In the genomic region with DNA sequence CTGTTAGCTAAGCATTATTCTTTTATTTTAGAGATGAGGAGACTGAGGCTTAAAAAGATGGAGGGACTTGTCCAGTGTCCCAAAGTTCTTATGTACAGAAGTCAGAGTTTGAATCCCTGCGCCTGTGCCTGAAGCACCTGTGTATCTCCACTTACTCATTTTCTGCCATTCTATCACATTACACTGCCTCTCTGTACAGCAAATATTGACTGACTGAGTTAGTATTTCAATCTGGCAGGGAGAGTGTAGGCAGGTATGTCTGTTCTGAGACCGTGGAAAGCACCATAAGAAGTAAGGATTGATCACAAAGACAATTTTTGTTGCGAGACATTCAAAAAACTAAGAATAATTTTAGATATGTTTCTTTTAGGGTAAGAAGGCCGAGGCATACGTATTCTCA, we compare ENCODE assay signal across 16 cellular contexts.
DNase-seq lines count a peak whose midpoint lies in the region; ATAC-seq, FAIRE-seq and TF ChIP-seq lines count a peak whose summit lies in the region.
"Had no signal": no experiment of that assay in that cellular context is flagged by ENCODE, and none has a peak within 500 bp of the region (broad histone marks: within the 10 kb centered on the region; RNA-seq: fewer than 3 reads in every experiment).

No MANE protein-coding gene starts in this region.

- H3K79me2 ChIP-seq in PC-9 (ENCODE audit: low read depth) = no peaks in the 10 kb centered on the region
- H3K79me2 ChIP-seq: hepatocyte had no signal

- H3K4me3 ChIP-seq in AG10803 (ENCODE audit: low read length) (peak overlapping the region; percentile 67), PC-9 (no peak overlapping the region)
- H3K4me3 ChIP-seq: hepatocyte, neural progenitor cell had no signal

- CTCF ChIA-PET in PC-9 (lab: Charles Lee) = interaction anchor here (0.5 kb wide), 1 partner anchor 178 kb away, joined by 12 read pairs; no protein-coding TSS in a partner anchor

- H3K36me3 ChIP-seq in PC-9 (ENCODE audit: low read depth) = no peaks in the 10 kb centered on the region
- H3K36me3 ChIP-seq: neural progenitor cell had no signal

- H3K27ac ChIP-seq in PC-9 = no peak overlapping the region
- H3K27ac ChIP-seq: hepatocyte, neural progenitor cell had no signal

- no peaks in the 10 kb centered on the region for H3K9me3 ChIP-seq in PC-9 (ENCODE audit: insufficient read depth, low read depth)

- intact Hi-C loops in PC-9 (cut with micrococcal nuclease; ENCODE audit: unreplicated experiment) = no loop called here

- DNase-seq in AG10803 (ENCODE audit: low read depth) (no peak), NCI-H146 treated with DMSO at 0.1 percent for 48 hours (lab: John Stamatoyannopoulos, UW; ENCODE audit: unreplicated experiment) (peak; percentile 83), PC-9 (no peak), hepatic stellate cell (ENCODE audit: low spot score) (no peak), NCI-H2171 treated with DMSO at 0.1 percent for 48 hours (lab: John Stamatoyannopoulos, UW) (no peak), nucleus accumbens (lab: John Stamatoyannopoulos, UW) (no peak)
- DNase-seq: activated CD4-positive, CD25-positive, alpha-beta regulatory T cell treated with anti-CD3 and anti-CD28 coated beads, Interleukin-2, amount 50 U/mL, for 72 hours; effector memory CD4-positive, alpha-beta T cell; retina; Right ventricle myocardium superior; stimulated activated naive CD8-positive, alpha-beta T cell treated with anti-CD3 and anti-CD28 coated beads, Interleukin-15, amount 100 ng/mL, for 72 hours had no signal

- TF ChIP-seq CTCF in AG10803 (conservative IDR thresholded peaks at IDR 0.05; ENCODE audit: low read length) (no peak), PC-9 (conservative IDR thresholded peaks at IDR 0.05) (no peak)

- H4K20me1 ChIP-seq in PC-9 (ENCODE audit: insufficient read depth) = no peaks in the 10 kb centered on the region

- H3K9me2 ChIP-seq in PC-9 (ENCODE audit: insufficient read depth) = no peaks in the 10 kb centered on the region

- no peaks in the 10 kb centered on the region for H3F3A ChIP-seq in PC-9 (ENCODE audit: insufficient read depth, low read depth)

- POLR2A ChIA-PET in PC-9 (lab: Charles Lee; ENCODE audit: unreplicated experiment) = no interaction called here

- ATAC-seq in HG03521 (IDR thresholded peaks at IDR 0.05; ENCODE audit: unreplicated experiment) = no peak
- ATAC-seq: activated T-helper 17 cell treated with anti-CD3 and anti-CD28 coated beads, Interleukin-2, amount 50 U/mL, for 72 hours; stimulated activated naive CD8-positive, alpha-beta T cell treated with anti-CD3 and anti-CD28 coated beads, Interleukin-15, amount 100 ng/mL, for 72 hours had no signal

- no peak overlapping the region for H3K4me2 ChIP-seq in PC-9
- H3K4me2 ChIP-seq: hepatocyte, neural progenitor cell had no signal

- no peaks in the 10 kb centered on the region for H3K27me3 ChIP-seq in PC-9 (ENCODE audit: insufficient read depth, low read depth)
- H3K27me3 ChIP-seq: hepatocyte, neural progenitor cell had no signal

- FAIRE-seq in islet of Langerhans (lab: Jason Lieb, UNC) = peak; percentile 79

- H2AFZ ChIP-seq in PC-9 = 0 out of 2 replicates have a peak overlapping the region, but pooled peaks have one; percentile 26
- H2AFZ ChIP-seq: hepatocyte, neural progenitor cell had no signal

- no TSS peak for BruUV-seq in PC-9 (replicated peaks; lab: Mats Ljungman, UMichigan)

- H3K4me1 ChIP-seq in PC-9 (replicated peaks; ENCODE audit: insufficient read depth) = no peaks in the 10 kb centered on the region
- H3K4me1 ChIP-seq: neural progenitor cell had no signal
